In genomic region chr1:28104866-28105467, GRCh38 we compare ENCODE assay signal across 8 cellular contexts. TPM values are rescaled to one million over a fixed set of nuclear protein-coding genes. Genes with fewer than 3 reads are reported as not detected.
DNase-seq lines count a peak whose midpoint lies in the region; ATAC-seq and TF ChIP-seq lines count a peak whose summit lies in the region.

No MANE protein-coding gene starts in this region.

- peak overlapping the region; percentile 18 for H3K4me3 ChIP-seq in AG04449 (ENCODE audit: low read depth, low read length)
- peak overlapping the region; percentile 56 for H3K4me3 ChIP-seq in coronary artery
- H3K4me3 ChIP-seq in right lobe of liver, result no peak overlapping the region
- peak overlapping the region; percentile 12 for H3K4me3 ChIP-seq in urinary bladder (ENCODE audit: low read depth, low read length)

- intact Hi-C loops in right lobe of liver (cut with DNase I), result no loop called here

- H3K4me1 ChIP-seq in right lobe of liver (no peaks in the 10 kb centered on the region), urinary bladder (ENCODE audit: insufficient read depth) (no peaks in the 10 kb centered on the region)

- no peaks in the 10 kb centered on the region for H3K27me3 ChIP-seq in right lobe of liver

- DNase-seq in AG04449 (ENCODE audit: low read depth, low spot score) (no peak), NCI-H187 treated with DMSO at 0.1 percent for 48 hours (lab: John Stamatoyannopoulos, UW) (peak; percentile 50), coronary artery (ENCODE audit: low spot score) (no peak), right lobe of liver (no peak), NCI-H1417 treated with DMSO at 0.1 percent for 48 hours (lab: John Stamatoyannopoulos, UW) (no peak)
- DNase-seq in NK-92 treated with Interleukin-12 subunit alpha and Interleukin-12 subunit beta, amount 100 ng/mL, for 24 hours (lab: John Stamatoyannopoulos, UW), result no peak

- no peak overlapping the region for H3K27ac ChIP-seq in coronary artery
- H3K27ac ChIP-seq in right lobe of liver, result no peak overlapping the region
- H3K27ac ChIP-seq in urinary bladder (ENCODE audit: low read depth), result no peak overlapping the region

- TF ChIP-seq POLR2A in right lobe of liver (IDR thresholded peaks at IDR 0.05), result no peak

- POLR2A ChIA-PET in AG04449 (lab: Yijun Ruan, JAX), result no interaction called here

- H3K9me3 ChIP-seq in right lobe of liver, result no peaks in the 10 kb centered on the region

- peak; percentile 54 to 66 (median 58) for ATAC-seq in right lobe of liver
- ATAC-seq in GM21717 (IDR thresholded peaks at IDR 0.05; ENCODE audit: unreplicated experiment), result no peak

- CTCF ChIA-PET in AG04449 (lab: Yijun Ruan, JAX), result interaction anchor here (1.1 to 7.1 kb wide), 4 partner anchors 8 to 104 kb away, joined by 4 to 79 read pairs (median 4); partner anchors contain the start of gene EYA3

- TF ChIP-seq CTCF in AG04449 (IDR thresholded peaks at IDR 0.05; ENCODE audit: insufficient read depth, low read length, missing control alignments), result no peak
- no peak for TF ChIP-seq CTCF in coronary artery (IDR thresholded peaks at IDR 0.05)
- no peak for TF ChIP-seq CTCF in right lobe of liver (IDR thresholded peaks at IDR 0.05)

- H3K36me3 ChIP-seq in right lobe of liver (no peaks in the 10 kb centered on the region), urinary bladder (ENCODE audit: insufficient read depth) (no peaks in the 10 kb centered on the region)

- 40% methylated on average over 10 of the region's 11 CpGs for WGBS in right lobe of liver (ENCODE audit: insufficient coverage, low coverage, low lambda C conversion rate, missing lambda C conversion rate)
- 26% methylated on average over 11 of the region's 11 CpGs for WGBS in urinary bladder

RNA-seq across cellular contexts. Expression of gene EYA3, which starts 16.6 kb away (rescaled TPM):
- 10 to 100 TPM in 1 of 6 experiments, 1 to 10 TPM in 5; 6.6 to 10.2 (median 7.3) TPM for total RNA-seq in right lobe of liver
- total RNA-seq in urinary bladder, result 16.0 TPM
- polyA plus RNA-seq in urinary bladder, result 5.9 TPM

Comparison
In these comparisons a context has a peak if more than half of its experiments do, and no peak if none do; other contexts are left out.
1. H3K4me3 ChIP-seq: peak in AG04449 (single experiment), coronary artery (single experiment) and urinary bladder (single experiment); none in right lobe of liver (0 of 3).